ENCODE assay signal across 13 cellular contexts in genomic region chr1:187038789-187039188, GRCh38.
A peak's percentile ranks its signal among the peaks of the same experiment; 100 is the strongest.
DNase-seq lines count a peak whose midpoint lies in the region; TF ChIP-seq lines count a peak whose summit lies in the region.
"Had no signal": no experiment of that assay in that cellular context is flagged by ENCODE, and none has a peak within 500 bp of the region (broad histone marks: within the 10 kb centered on the region; RNA-seq: fewer than 3 reads in every experiment).

No MANE protein-coding gene starts in this region.

- no peak overlapping the region for H3K4me2 ChIP-seq in OCI-LY7 (ENCODE audit: low read length)
- H3K4me2 ChIP-seq: smooth muscle cell had no signal

- CTCF ChIA-PET in OCI-LY7 (lab: Charles Lee; ENCODE audit: unreplicated experiment), result no interaction called here

- BruUV-seq in OCI-LY7 (replicated peaks; lab: Mats Ljungman, UMichigan), result no TSS peak

- in situ Hi-C loops in KBM-7 (cut with MboI; ENCODE audit: low pct_unique_long_range_greater_than_20kb, low sequenced_read_pairs), result no loop called here

- no peak overlapping the region for H2AFZ ChIP-seq in OCI-LY7 (ENCODE audit: low read length)

- no peak overlapping the region for H3K27ac ChIP-seq in OCI-LY7 (ENCODE audit: low read depth, low read length, poor library complexity, severe bottlenecking)
- H3K27ac ChIP-seq: upper lobe of right lung had no signal

- H3K4me3 ChIP-seq in fibroblast of pulmonary artery (replicated peaks; ENCODE audit: low read depth, low read length) (no peak overlapping the region), OCI-LY7 (ENCODE audit: low read depth, low read length, poor library complexity, severe bottlenecking) (no peak overlapping the region)
- H3K4me3 ChIP-seq: smooth muscle cell, upper lobe of right lung had no signal

- H3K4me1 ChIP-seq in OCI-LY7 (ENCODE audit: insufficient read depth, low read length, poor library complexity, severe bottlenecking), result no peaks in the 10 kb centered on the region
- H3K4me1 ChIP-seq: upper lobe of right lung had no signal

- H3K9me3 ChIP-seq in OCI-LY7 (ENCODE audit: low read length), result no peaks in the 10 kb centered on the region
- H3K9me3 ChIP-seq: upper lobe of right lung had no signal

- no peaks in the 10 kb centered on the region for H4K20me1 ChIP-seq in OCI-LY7 (ENCODE audit: insufficient read depth, low read length)

- TF ChIP-seq CTCF in fibroblast of pulmonary artery (IDR thresholded peaks at IDR 0.05; ENCODE audit: low read length, missing control alignments) (no peak), OCI-LY7 (conservative IDR thresholded peaks at IDR 0.05; ENCODE audit: low read length) (no peak)

- intact Hi-C loops in OCI-LY7 (cut with micrococcal nuclease; ENCODE audit: unreplicated experiment), result no loop called here

- no peaks in the 10 kb centered on the region for H3K79me2 ChIP-seq in OCI-LY7 (ENCODE audit: insufficient read depth, low read depth, low read length)

- DNase-seq in COLO829 (ENCODE audit: low spot score) (peak; percentile 9), KBM-7 (peak; percentile 69), SKM-1 (lab: John Stamatoyannopoulos, UW; ENCODE audit: unreplicated experiment) (peak; percentile 91), fibroblast of pulmonary artery (ENCODE audit: low read depth) (peak; percentile 55), AG08396 (ENCODE audit: low spot score) (no peak), OCI-LY7 (ENCODE audit: low spot score) (no peak), pons (ENCODE audit: low spot score) (no peak)
- no peak for DNase-seq in effector CD8-positive, alpha-beta T cell (lab: John Stamatoyannopoulos, UW)
- DNase-seq: NCI-H1092 treated with DMSO at 0.1 percent for 48 hours, NCI-H524, nephron progenitor cell, upper lobe of right lung had no signal

- H3K36me3 ChIP-seq in OCI-LY7 (ENCODE audit: insufficient read depth, low read length), result no peaks in the 10 kb centered on the region
- H3K36me3 ChIP-seq: upper lobe of right lung had no signal

- POLR2A ChIA-PET in OCI-LY7 (lab: Charles Lee), result no interaction called here

- no peaks in the 10 kb centered on the region for H3K9me2 ChIP-seq in OCI-LY7 (ENCODE audit: insufficient read depth, low read length)

Comparison
In these comparisons a context has a peak if more than half of its experiments do, and no peak if none do; other contexts are left out.
1. DNase-seq: peak in COLO829 (single experiment), KBM-7 (single experiment), SKM-1 (single experiment) and fibroblast of pulmonary artery (single experiment); none in effector CD8-positive, alpha-beta T cell (single experiment), AG08396 (single experiment), OCI-LY7 (single experiment) and pons (single experiment).